ENCODE assay signal across 1 cellular context in genomic region chr11:119850822-119851409, GRCh38.
TF ChIP-seq lines count a peak whose summit lies in the region.

No MANE protein-coding gene starts in this region.

TF ChIP-seq in GM12878, 131 proteins besides CTCF, POLR2A, EP300 and RAD21 (continued from another document):
- no peak for TF ChIP-seq ATF3 (IDR thresholded peaks at IDR 0.05; ENCODE audit: borderline replicate concordance, extremely low read depth, low read depth, low read length)
- no peak for TF ChIP-seq TCF7 (IDR thresholded peaks at IDR 0.05; ENCODE audit: borderline replicate concordance)
- TF ChIP-seq PAX5 (IDR thresholded peaks at IDR 0.05; ENCODE audit: borderline replicate concordance, low read depth, low read length) = no peak
- TF ChIP-seq ATF7 (IDR thresholded peaks at IDR 0.05; ENCODE audit: low read depth) = no peak
TF ChIP-seq in GM12878: peak in this region for 0.
